8 cellular contexts compared by ENCODE assay signal in genomic region chr11:68002575-68002942, GRCh38. TPM values are rescaled to one million over a fixed set of nuclear protein-coding genes. Genes with fewer than 3 reads are reported as not detected.
DNase-seq lines count a peak whose midpoint lies in the region; ATAC-seq and TF ChIP-seq lines count a peak whose summit lies in the region.

No MANE protein-coding gene starts in this region.

- no peaks in the 10 kb centered on the region for H3K27me3 Mint-ChIP-seq in activated CD8-positive, alpha-beta memory T cell treated with anti-CD3 and anti-CD28 coated beads, Interleukin-2, amount 10 ng/mL, durations not matched to agents 7 days and 5 days
- no peaks in the 10 kb centered on the region for H3K27me3 Mint-ChIP-seq in central memory CD8-positive, alpha-beta T cell

- H3K4me3 ChIP-seq in HL-60 (replicated peaks; ENCODE audit: insufficient read depth, low read length) (peak overlapping the region; percentile 73), spleen (peak overlapping the region; percentile 46 to 96 (median 84))

- no peak for TF ChIP-seq POLR2A in spleen (IDR thresholded peaks at IDR 0.05)

- no peak for TF ChIP-seq CTCF in HL-60 (IDR thresholded peaks at IDR 0.05; ENCODE audit: insufficient read depth, low read length)
- no peak for TF ChIP-seq CTCF in spleen (IDR thresholded peaks at IDR 0.05 in 8 of 11, conservative IDR thresholded peaks at IDR 0.05 in 3 of 11)

- peak overlapping the region; percentile 77 for H3K27ac ChIP-seq in HL-60 (replicated peaks)
- H3K27ac ChIP-seq in spleen = peak overlapping the region; percentile 71 to 97 (median 91)

- H3K27ac Mint-ChIP-seq in activated CD8-positive, alpha-beta memory T cell treated with anti-CD3 and anti-CD28 coated beads, Interleukin-2, amount 10 ng/mL, durations not matched to agents 7 days and 5 days = no peak overlapping the region
- peak overlapping the region; percentile 59 for H3K27ac Mint-ChIP-seq in central memory CD8-positive, alpha-beta T cell (ENCODE audit: low read depth)

- peaks cover 3% of the 10 kb centered on the region for H3K36me3 Mint-ChIP-seq in activated CD8-positive, alpha-beta memory T cell treated with anti-CD3 and anti-CD28 coated beads, Interleukin-2, amount 10 ng/mL, durations not matched to agents 7 days and 5 days
- H3K36me3 Mint-ChIP-seq in central memory CD8-positive, alpha-beta T cell (ENCODE audit: insufficient read depth) = peaks cover 10% of the 10 kb centered on the region

- H3K4me1 ChIP-seq in spleen = peaks cover 9 to 95% (median 78%) of the 10 kb centered on the region in 6 donors

- intact Hi-C loops in spleen (cut with DNase I; ENCODE audit: low total_unique reads) = no loop called here

- ATAC-seq in activated CD8-positive, alpha-beta memory T cell treated with anti-CD3 and anti-CD28 coated beads, Interleukin-2, amount 10 ng/mL, durations not matched to agents 7 days and 5 days = no peak
- no peak for ATAC-seq in central memory CD8-positive, alpha-beta T cell (replicated peaks; ENCODE audit: extremely low read depth, poor library complexity, severe bottlenecking)
- no peak for ATAC-seq in HG03039 (IDR thresholded peaks at IDR 0.05; ENCODE audit: unreplicated experiment)

- H3K27me3 ChIP-seq in HL-60 (ENCODE audit: insufficient read depth, poor library complexity, severe bottlenecking) (no peaks in the 10 kb centered on the region), spleen (replicated peaks in 1 of 7) (no peaks in the 10 kb centered on the region)

- 22 to 43% (median 36%) methylated on average over 8 to 9 of the region's 9 CpGs for WGBS in spleen, 5 donors

- no peak for DNase-seq in activated CD8-positive, alpha-beta memory T cell treated with anti-CD3 and anti-CD28 coated beads, Interleukin-2, amount 10 ng/mL, durations not matched to agents 7 days and 5 days
- DNase-seq in activated CD8-positive, alpha-beta memory T cell treated with anti-CD3 and anti-CD28 coated beads, Interleukin-2, amount 50 U/mL, for 4 hours = no peak
- DNase-seq in HL-60 (ENCODE audit: low read depth in 1 of 2, low spot score in 1 of 2) (peak in 1 of 2 experiments; percentile 84), spleen (peak; percentile 88), NCI-H2081 treated with DMSO at 0.1 percent for 48 hours (lab: John Stamatoyannopoulos, UW) (no peak)
- DNase-seq in central memory CD8-positive, alpha-beta T cell (ENCODE audit: low spot score in 2 of 2) = no peak
- DNase-seq in activated CD4-positive, CD25-positive, alpha-beta regulatory T cell (lab: John Stamatoyannopoulos, UW) = no peak

- H3K9me3 ChIP-seq in spleen = no peaks in the 10 kb centered on the region

- peaks cover 50% of the 10 kb centered on the region for H3K4me1 Mint-ChIP-seq in activated CD8-positive, alpha-beta memory T cell treated with anti-CD3 and anti-CD28 coated beads, Interleukin-2, amount 10 ng/mL, durations not matched to agents 7 days and 5 days
- H3K4me1 Mint-ChIP-seq in central memory CD8-positive, alpha-beta T cell = peaks cover 29% of the 10 kb centered on the region

- no peaks in the 10 kb centered on the region for H3K9me3 Mint-ChIP-seq in activated CD8-positive, alpha-beta memory T cell treated with anti-CD3 and anti-CD28 coated beads, Interleukin-2, amount 10 ng/mL, durations not matched to agents 7 days and 5 days (ENCODE audit: low read depth)
- H3K9me3 Mint-ChIP-seq in central memory CD8-positive, alpha-beta T cell = no peaks in the 10 kb centered on the region

- peaks cover 0 to 49% (median 11%) of the 10 kb centered on the region in 6 donors for H3K36me3 ChIP-seq in spleen

- CTCF ChIA-PET in activated CD8-positive, alpha-beta memory T cell treated with anti-CD3 and anti-CD28 coated beads, Interleukin-2, amount 10 ng/mL, durations not matched to agents 7 days and 5 days (lab: Charles Lee) = interaction anchor here (1.2 to 1.7 kb wide), 2 partner anchors 9 to 28 kb away, joined by 3 to 7 read pairs; partner anchors contain the start of gene NDUFS8

- H3K4me3 Mint-ChIP-seq in activated CD8-positive, alpha-beta memory T cell treated with anti-CD3 and anti-CD28 coated beads, Interleukin-2, amount 10 ng/mL, durations not matched to agents 7 days and 5 days = peak overlapping the region; percentile 67
- peak overlapping the region; percentile 87 for H3K4me3 Mint-ChIP-seq in central memory CD8-positive, alpha-beta T cell

RNA-seq across cellular contexts. Expression of gene UNC93B1, which starts 1.3 kb away (rescaled TPM):
- 10 to 100 TPM; 20.0 to 48.9 TPM for total RNA-seq in activated CD8-positive, alpha-beta memory T cell treated with anti-CD3 and anti-CD28 coated beads, Interleukin-2, amount 10 ng/mL, durations not matched to agents 7 days and 5 days
- 100 to 1,000 TPM; 110 to 151 (median 128) TPM for total RNA-seq in spleen
- polyA plus RNA-seq in spleen = 100 to 1,000 TPM; 112 to 192 (median 162) TPM

RNA-seq across cellular contexts. Expression of gene ALDH3B1, which starts 7.6 kb away (rescaled TPM):
- total RNA-seq in activated CD8-positive, alpha-beta memory T cell treated with anti-CD3 and anti-CD28 coated beads, Interleukin-2, amount 10 ng/mL, durations not matched to agents 7 days and 5 days = not detected
- 10 to 100 TPM; 24.8 to 46.8 (median 37.8) TPM for total RNA-seq in spleen
- polyA plus RNA-seq in spleen = 10 to 100 TPM in 1 of 3 donors, 1 to 10 TPM in 2; 7.8 to 16.4 (median 7.9) TPM

RNA-seq across cellular contexts. Expression of gene NDUFS8, which starts 27.9 kb away (rescaled TPM):
- total RNA-seq in activated CD8-positive, alpha-beta memory T cell treated with anti-CD3 and anti-CD28 coated beads, Interleukin-2, amount 10 ng/mL, durations not matched to agents 7 days and 5 days = 100 to 1,000 TPM; 161 TPM
- 100 to 1,000 TPM in 2 of 7 donors, 10 to 100 TPM in 5; 75.4 to 125 (median 91.5) TPM for total RNA-seq in spleen
- polyA plus RNA-seq in spleen = 100 to 1,000 TPM in 2 of 3 donors, 10 to 100 TPM in 1; 94.8 to 132 (median 105) TPM

RNA-seq across cellular contexts. Expression of gene TCIRG1, which starts 36.3 kb away (rescaled TPM):
- 100 to 1,000 TPM; 235 to 311 TPM for total RNA-seq in activated CD8-positive, alpha-beta memory T cell treated with anti-CD3 and anti-CD28 coated beads, Interleukin-2, amount 10 ng/mL, durations not matched to agents 7 days and 5 days
- total RNA-seq in spleen = 100 to 1,000 TPM; 286 to 540 (median 360) TPM
- polyA plus RNA-seq in spleen = 100 to 1,000 TPM; 199 to 707 (median 698) TPM

Comparison
In these comparisons a context has a peak if more than half of its experiments do, and no peak if none do; other contexts are left out.
1. RNA of gene ALDH3B1, which starts 7.6 kb away (total RNA-seq): 24.8 to 46.8 TPM in spleen; not detected in activated CD8-positive, alpha-beta memory T cell treated with anti-CD3 and anti-CD28 coated beads, Interleukin-2, amount 10 ng/mL, durations not matched to agents 7 days and 5 days; every median in the first group is over 10 times any median in the second.